Comparison of ENCODE assay signal across 1 cellular context in the genomic region with DNA sequence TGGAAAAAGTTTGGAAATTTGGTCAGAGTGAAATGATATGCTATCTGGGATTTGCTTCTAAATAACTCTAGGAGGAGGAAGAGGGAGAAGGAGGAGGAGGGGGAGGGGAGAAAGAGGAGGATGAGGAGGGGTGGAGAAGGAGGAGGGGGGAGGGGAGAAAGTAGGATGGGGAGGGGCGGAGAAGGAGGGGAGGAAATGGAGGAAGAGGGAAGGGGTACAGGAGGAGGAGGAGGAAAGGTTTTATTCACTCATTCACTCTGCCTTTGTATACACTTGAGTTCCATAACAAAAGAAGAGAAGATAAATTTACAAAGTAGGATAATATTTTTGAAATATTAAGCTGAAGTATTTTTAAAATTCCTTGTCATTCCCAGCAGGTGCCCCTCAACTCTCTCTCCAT.
TF ChIP-seq lines count a peak whose summit lies in the region.

No MANE protein-coding gene starts in this region.

TF ChIP-seq in K562, 482 proteins besides CTCF, POLR2A, EP300 and RAD21:
- TF ChIP-seq HNRNPK (IDR thresholded peaks at IDR 0.05; ENCODE audit: low read depth, low read length, poor library complexity, severe bottlenecking) (peak; percentile 93), ILF3 (IDR thresholded peaks at IDR 0.05; ENCODE audit: borderline replicate concordance) (no peak), PRDM10 (IDR thresholded peaks at IDR 0.05; ENCODE audit: partially characterized antibody) (peak; percentile 9), ZNF311 (CRISPR knock-in tag; IDR thresholded peaks at IDR 0.05) (no peak), PCBP1 (IDR thresholded peaks at IDR 0.05; ENCODE audit: low read depth, low read length, poor library complexity, severe bottlenecking) (peak; percentile 75), PCBP2 (IDR thresholded peaks at IDR 0.05; ENCODE audit: low read depth, low read length, poor library complexity, severe bottlenecking) (peak; percentile 95)
- TF ChIP-seq, protein P1, sequence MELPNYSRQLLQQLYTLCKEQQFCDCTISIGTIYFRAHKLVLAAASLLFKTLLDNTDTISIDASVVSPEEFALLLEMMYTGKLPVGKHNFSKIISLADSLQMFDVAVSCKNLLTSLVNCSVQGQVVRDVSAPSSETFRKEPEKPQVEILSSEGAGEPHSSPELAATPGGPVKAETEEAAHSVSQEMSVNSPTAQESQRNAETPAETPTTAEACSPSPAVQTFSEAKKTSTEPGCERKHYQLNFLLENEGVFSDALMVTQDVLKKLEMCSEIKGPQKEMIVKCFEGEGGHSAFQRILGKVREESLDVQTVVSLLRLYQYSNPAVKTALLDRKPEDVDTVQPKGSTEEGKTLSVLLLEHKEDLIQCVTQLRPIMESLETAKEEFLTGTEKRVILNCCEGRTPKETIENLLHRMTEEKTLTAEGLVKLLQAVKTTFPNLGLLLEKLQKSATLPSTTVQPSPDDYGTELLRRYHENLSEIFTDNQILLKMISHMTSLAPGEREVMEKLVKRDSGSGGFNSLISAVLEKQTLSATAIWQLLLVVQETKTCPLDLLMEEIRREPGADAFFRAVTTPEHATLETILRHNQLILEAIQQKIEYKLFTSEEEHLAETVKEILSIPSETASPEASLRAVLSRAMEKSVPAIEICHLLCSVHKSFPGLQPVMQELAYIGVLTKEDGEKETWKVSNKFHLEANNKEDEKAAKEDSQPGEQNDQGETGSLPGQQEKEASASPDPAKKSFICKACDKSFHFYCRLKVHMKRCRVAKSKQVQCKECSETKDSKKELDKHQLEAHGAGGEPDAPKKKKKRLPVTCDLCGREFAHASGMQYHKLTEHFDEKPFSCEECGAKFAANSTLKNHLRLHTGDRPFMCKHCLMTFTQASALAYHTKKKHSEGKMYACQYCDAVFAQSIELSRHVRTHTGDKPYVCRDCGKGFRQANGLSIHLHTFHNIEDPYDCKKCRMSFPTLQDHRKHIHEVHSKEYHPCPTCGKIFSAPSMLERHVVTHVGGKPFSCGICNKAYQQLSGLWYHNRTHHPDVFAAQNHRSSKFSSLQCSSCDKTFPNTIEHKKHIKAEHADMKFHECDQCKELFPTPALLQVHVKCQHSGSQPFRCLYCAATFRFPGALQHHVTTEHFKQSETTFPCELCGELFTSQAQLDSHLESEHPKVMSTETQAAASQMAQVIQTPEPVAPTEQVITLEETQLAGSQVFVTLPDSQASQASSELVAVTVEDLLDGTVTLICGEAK (IDR thresholded peaks at IDR 0.05): no peak
- TF ChIP-seq, protein P1 (CRISPR knock-in tag; IDR thresholded peaks at IDR 0.05): no peak
TF ChIP-seq in K562: peak in this region for 4.
